ENCODE assay signal across 31 cellular contexts in the genomic region with DNA sequence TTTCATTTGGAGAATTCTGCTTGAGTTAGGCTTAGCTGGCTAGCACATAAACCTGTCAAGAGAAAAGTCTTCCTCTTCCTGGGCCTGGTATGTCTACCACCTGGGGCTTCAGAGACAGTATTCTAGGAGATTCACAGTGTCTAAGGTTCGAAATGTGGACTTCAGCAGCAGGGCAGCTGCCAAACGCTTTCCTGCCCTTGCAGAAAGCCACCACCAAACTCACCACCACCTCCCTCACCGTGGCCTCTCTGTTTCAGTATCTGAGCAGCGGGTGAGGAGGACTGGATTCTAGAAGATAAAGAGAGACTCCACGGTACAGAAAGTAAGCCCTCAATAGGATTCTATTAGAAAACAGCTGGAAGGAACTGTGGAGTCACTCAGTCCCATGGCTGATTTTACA. TPM values are rescaled to one million over a fixed set of nuclear protein-coding genes. Genes with fewer than 3 reads are reported as not detected.
DNase-seq lines count a peak whose midpoint lies in the region; ATAC-seq and TF ChIP-seq lines count a peak whose summit lies in the region.
"Had no signal": no experiment of that assay in that cellular context is flagged by ENCODE, and none has a peak within 500 bp of the region (broad histone marks: within the 10 kb centered on the region; RNA-seq: fewer than 3 reads in every experiment).

No MANE protein-coding gene starts in this region.

- H3K27me3 ChIP-seq in DND-41 (ENCODE audit: insufficient read depth, low read length, poor library complexity) (no peaks in the 10 kb centered on the region), endodermal cell (ENCODE audit: control insufficient read depth, insufficient read depth, low read length, poor library complexity, severe bottlenecking) (no peaks in the 10 kb centered on the region)
- H3K27me3 ChIP-seq: ovary, stomach, tibial nerve had no signal

- H3K4me3 Mint-ChIP-seq in endodermal cell, result no peak overlapping the region
- H3K4me3 Mint-ChIP-seq: activated CD4-positive, alpha-beta T cell treated with anti-CD3 and anti-CD28 coated beads, Interleukin-2, amount 10 ng/mL, durations not matched to agents 24 days and 14 days; activated T-cell treated with anti-CD3 and anti-CD28 coated beads, Interleukin-2, amount 50 U/mL, for 4 hours; CD4-positive, alpha-beta T cell; naive thymus-derived CD4-positive, alpha-beta T cell; T-helper 2 cell treated with Interferon-gamma antibody and Interleukin-4, amounts not matched to agents 5 μg/mL and 100 μg/mL, for 36 hours had no signal

- H4K20me1 ChIP-seq in DND-41 (ENCODE audit: insufficient read depth, low read length), result no peaks in the 10 kb centered on the region

- WGBS in endodermal cell (ENCODE audit: insufficient coverage in 1 of 2, insufficient read length in 1 of 2), 2 experiments, result 60 to 64% methylated on average over 1 to 5 of the region's 5 CpGs

- peak overlapping the region; percentile 61 for H3K9ac ChIP-seq in DND-41 (ENCODE audit: low read depth, low read length)
- H3K9ac ChIP-seq in endodermal cell (ENCODE audit: extremely low read depth, low read length, poor library complexity, severe bottlenecking), result no peak overlapping the region

- peak overlapping the region; percentile 98 for H3K27ac ChIP-seq in DND-41 (ENCODE audit: low read length)
- no peak overlapping the region for H3K27ac ChIP-seq in endodermal cell (ENCODE audit: low read depth, low read length)
- H3K27ac ChIP-seq: ovary, stomach, tibial nerve had no signal

- H3K36me3 Mint-ChIP-seq in endodermal cell (ENCODE audit: low read depth), result no peaks in the 10 kb centered on the region
- H3K36me3 Mint-ChIP-seq: naive thymus-derived CD4-positive, alpha-beta T cell had no signal

- peaks cover 97% of the 10 kb centered on the region for H3K79me2 ChIP-seq in DND-41 (ENCODE audit: insufficient read depth, low read length)

- DNase-seq in NCI-H2029 treated with DMSO at 0.1 percent for 48 hours (lab: John Stamatoyannopoulos, UW) (peak; percentile 36), NCI-H2029 (lab: John Stamatoyannopoulos, UW) (no peak), DND-41 (peak; percentile 89), NCI-H69 (lab: John Stamatoyannopoulos, UW) (peak; percentile 28), endodermal cell (peak; percentile 58)
- no peak for DNase-seq in activated CD4-positive, CD25-positive, alpha-beta regulatory T cell treated with anti-CD3 and anti-CD28 coated beads, Interleukin-2, amount 50 U/mL, for 72 hours
- DNase-seq: 8988T; activated CD4-positive, alpha-beta T cell treated with anti-CD3 and anti-CD28 coated beads, Interleukin-2, amount 10 ng/mL, durations not matched to agents 24 days and 14 days; activated naive CD4-positive, alpha-beta T cell treated with Interleukin-2 at 50 U/mL for 16 hours; activated T-cell treated with anti-CD3 and anti-CD28 coated beads, Interleukin-2, amount 50 U/mL, for 4 hours; CD4-positive, alpha-beta T cell; cerebellar nuclear complex; HCEC 1CT; midbrain; naive thymus-derived CD4-positive, alpha-beta T cell; NCI-H1092; NCI-H187; NCI-H2227 treated with DMSO at 0.1 percent for 48 hours; retina; SHP77; stimulated activated CD4-positive, alpha-beta T cell treated with anti-CD3 and anti-CD28 coated beads, Interleukin-1b, Interleukin-23, amount 100 ng/mL, for 48 hours; stimulated activated CD8-positive, alpha-beta memory T cell treated with anti-CD3 and anti-CD28 coated beads, Interleukin-4, amount 100 ng/mL, for 48 hours; stomach had no signal

- H2AFZ ChIP-seq in DND-41 (ENCODE audit: low read depth, low read length), result no peak overlapping the region

- TF ChIP-seq CTCF in DND-41 (IDR thresholded peaks at IDR 0.05; ENCODE audit: borderline replicate concordance, extremely low read depth, low read length, poor library complexity, severe bottlenecking) (no peak), endodermal cell (conservative IDR thresholded peaks at IDR 0.05) (no peak)

- peak; percentile 81 for ATAC-seq in DND-41 (ENCODE audit: insufficient read depth, low read depth)
- ATAC-seq in HG02623 (IDR thresholded peaks at IDR 0.05; ENCODE audit: unreplicated experiment), result no peak
- ATAC-seq in GM21381 (IDR thresholded peaks at IDR 0.05; ENCODE audit: unreplicated experiment), result no peak
- ATAC-seq: activated T-cell treated with anti-CD3 and anti-CD28 coated beads, Interleukin-2, amount 50 U/mL, for 4 hours; HepG2; naive thymus-derived CD4-positive, alpha-beta T cell had no signal

- H3K9me3 Mint-ChIP-seq in endodermal cell, result no peaks in the 10 kb centered on the region
- H3K9me3 Mint-ChIP-seq: activated CD4-positive, alpha-beta T cell treated with anti-CD3 and anti-CD28 coated beads, Interleukin-2, amount 10 ng/mL, durations not matched to agents 24 days and 14 days; activated T-cell treated with anti-CD3 and anti-CD28 coated beads, Interleukin-2, amount 50 U/mL, for 4 hours; CD4-positive, alpha-beta T cell; naive thymus-derived CD4-positive, alpha-beta T cell; T-helper 2 cell treated with Interferon-gamma antibody and Interleukin-4, amounts not matched to agents 5 μg/mL and 100 μg/mL, for 36 hours had no signal

- H3K9me3 ChIP-seq in DND-41 (ENCODE audit: insufficient read depth, low read length, severe bottlenecking) (no peaks in the 10 kb centered on the region), endodermal cell (ENCODE audit: control insufficient read depth, low read length) (no peaks in the 10 kb centered on the region)
- H3K9me3 ChIP-seq: ovary, stomach, tibial nerve had no signal

- peak overlapping the region; percentile 58 for H3K4me2 ChIP-seq in DND-41 (ENCODE audit: insufficient read depth, low read length)
- H3K4me2 ChIP-seq: smooth muscle cell had no signal

- no peaks in the 10 kb centered on the region for H3K27me3 Mint-ChIP-seq in endodermal cell (ENCODE audit: insufficient read depth)
- H3K27me3 Mint-ChIP-seq: activated CD4-positive, alpha-beta T cell treated with anti-CD3 and anti-CD28 coated beads, Interleukin-2, amount 10 ng/mL, durations not matched to agents 24 days and 14 days; CD4-positive, alpha-beta T cell; naive thymus-derived CD4-positive, alpha-beta T cell had no signal

- peaks cover 35% of the 10 kb centered on the region for H3K4me1 Mint-ChIP-seq in endodermal cell

- H3K36me3 ChIP-seq in DND-41 (ENCODE audit: insufficient read depth, low read length), result peaks cover 22% of the 10 kb centered on the region
- no peaks in the 10 kb centered on the region for H3K36me3 ChIP-seq in endodermal cell (ENCODE audit: control insufficient read depth, insufficient read depth, low read length)
- H3K36me3 ChIP-seq: ovary, stomach, tibial nerve had no signal

- H3K4me3 ChIP-seq in DND-41 (ENCODE audit: low read depth in 1 of 2, low read length in 2 of 2) (peak overlapping the region in 1 of 2 experiments; percentile 36; a peak in 1 of 4 replicates), endodermal cell (ENCODE audit: low read length) (peak overlapping the region; percentile 50)
- H3K4me3 ChIP-seq: ovary, smooth muscle cell, stomach, tibial nerve had no signal

- H3K4me1 ChIP-seq in DND-41 (ENCODE audit: insufficient read depth, low read length), result peaks cover 100% of the 10 kb centered on the region
- peaks cover 35% of the 10 kb centered on the region for H3K4me1 ChIP-seq in endodermal cell (ENCODE audit: control insufficient read depth, insufficient read depth, low read length)

- H3K27ac Mint-ChIP-seq in endodermal cell, result peak overlapping the region; percentile 42
- H3K27ac Mint-ChIP-seq: activated CD4-positive, alpha-beta T cell treated with anti-CD3 and anti-CD28 coated beads, Interleukin-2, amount 10 ng/mL, durations not matched to agents 24 days and 14 days; CD4-positive, alpha-beta T cell; T-helper 2 cell treated with Interferon-gamma antibody and Interleukin-4, amounts not matched to agents 5 μg/mL and 100 μg/mL, for 36 hours had no signal

RNA-seq across cellular contexts. Expression of a gene that starts 44.4 kb away (rescaled TPM):
- total RNA-seq in endodermal cell, result under 1 TPM; 0.13 to 0.99 TPM
- 0.82 TPM for polyA plus RNA-seq in endodermal cell (2013, experiment 1 of 2)
- 1.1 TPM for polyA plus RNA-seq in endodermal cell (2013, experiment 2 of 2)
- total RNA-seq: G401, HepG2 had no signal

Comparison
In these comparisons a context has a peak if more than half of its experiments do, and no peak if none do; other contexts are left out.
1. DNase-seq: peak in NCI-H2029 treated with DMSO at 0.1 percent for 48 hours (single experiment), DND-41 (single experiment), NCI-H69 (single experiment) and endodermal cell (single experiment); none in NCI-H2029 (single experiment) and activated CD4-positive, CD25-positive, alpha-beta regulatory T cell treated with anti-CD3 and anti-CD28 coated beads, Interleukin-2, amount 50 U/mL, for 72 hours (single experiment).